Comparison of ENCODE assay signal across 30 cellular contexts in the genomic region with DNA sequence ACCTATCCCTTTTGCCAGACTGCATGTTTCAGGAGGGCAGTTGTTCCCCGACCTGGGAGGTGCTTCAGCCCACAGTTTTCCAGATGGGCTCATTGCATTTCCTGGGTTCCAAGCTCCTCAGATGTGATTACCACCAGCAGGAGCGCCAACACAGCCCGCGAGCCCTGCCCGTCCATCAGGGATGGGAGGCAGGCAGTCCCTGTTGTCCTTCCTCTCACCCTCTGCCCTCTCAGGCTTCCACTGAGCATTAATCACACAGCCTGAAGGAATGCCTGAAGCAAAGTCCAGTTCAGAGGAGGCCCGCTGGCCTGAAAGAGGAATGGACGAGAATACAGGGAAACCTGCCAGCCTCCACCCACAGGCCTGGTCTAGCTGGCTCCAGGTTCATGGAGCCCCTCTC.
"Had no signal": no experiment of that assay in that cellular context is flagged by ENCODE, and none has a peak within 500 bp of the region (broad histone marks: within the 10 kb centered on the region; RNA-seq: fewer than 3 reads in every experiment).

No MANE protein-coding gene starts in this region.

- ATAC-seq: activated CD4-positive, CD25-positive, alpha-beta regulatory T cell treated with anti-CD3 and anti-CD28 coated beads, Interleukin-2, amount 50 U/mL, for 24 hours; activated CD8-positive, alpha-beta T cell treated with anti-CD3 and anti-CD28 coated beads for 36 hours; activated naive CD4-positive, alpha-beta T cell treated with anti-CD3 and anti-CD28 coated beads, Interleukin-2, amount 50 U/mL, for 72 hours; activated naive CD8-positive, alpha-beta T cell treated with anti-CD3 and anti-CD28 coated beads, Interleukin-2, amount 50 U/mL, for 24 hours; activated T-cell treated with anti-CD3 and anti-CD28 coated beads, Interleukin-2, amount 50 U/mL, for 4 hours; Panc1; Right ventricle myocardium inferior had no signal

- H3K36me3 ChIP-seq: MG63 had no signal

- H3K27ac ChIP-seq: VCaP had no signal

- H3K9me3 Mint-ChIP-seq: activated CD8-positive, alpha-beta T cell treated with anti-CD3 and anti-CD28 coated beads for 36 hours; activated naive CD4-positive, alpha-beta T cell treated with anti-CD3 and anti-CD28 coated beads, Interleukin-2, amount 50 U/mL, for 72 hours; activated naive CD8-positive, alpha-beta T cell treated with anti-CD3 and anti-CD28 coated beads, Interleukin-2, amount 50 U/mL, for 24 hours; activated T-cell treated with anti-CD3 and anti-CD28 coated beads, Interleukin-2, amount 50 U/mL, for 4 hours; central memory CD8-positive, alpha-beta T cell had no signal

- H3K36me3 Mint-ChIP-seq: brain had no signal

- DNase-seq: activated CD4-positive, alpha-beta T cell treated with anti-CD3 and anti-CD28 coated beads for 4 hours; activated CD8-positive, alpha-beta T cell treated with anti-CD3 and anti-CD28 coated beads for 36 hours; activated effector memory CD4-positive, alpha-beta T cell treated with anti-CD3 and anti-CD28 coated beads, Interleukin-2, amount 50 U/mL, for 16 hours; activated naive CD4-positive, alpha-beta T cell treated with Interleukin-2 at 50 U/mL for 16 hours; activated naive CD8-positive, alpha-beta T cell treated with anti-CD3 and anti-CD28 coated beads, Interleukin-2, amount 50 U/mL, for 24 hours; activated T-cell treated with anti-CD3 and anti-CD28 coated beads, Interleukin-2, amount 50 U/mL, for 4 hours; amygdala; MG63; MV-4-11; NCI-H1092 treated with DMSO at 0.1 percent for 48 hours; NCI-H1417 treated with DMSO at 0.1 percent for 48 hours; NCI-H1694; NCI-H2029; NCI-H2107; NCI-H2171 treated with DMSO at 0.1 percent for 48 hours; NCI-H226; NCI-H526; NCI-H774; NK-92 treated with Interleukin-12 subunit alpha and Interleukin-12 subunit beta, amount 100 ng/mL, for 24 hours; OCI-M1; RPMI8226; SK-N-SH; T-helper 1 cell had no signal

- H3K4me3 ChIP-seq: MG63 had no signal

- H3K27ac Mint-ChIP-seq: activated CD8-positive, alpha-beta T cell treated with anti-CD3 and anti-CD28 coated beads for 36 hours; activated naive CD4-positive, alpha-beta T cell treated with anti-CD3 and anti-CD28 coated beads, Interleukin-2, amount 50 U/mL, for 72 hours; activated naive CD8-positive, alpha-beta T cell treated with anti-CD3 and anti-CD28 coated beads, Interleukin-2, amount 50 U/mL, for 24 hours had no signal

- H3K4me3 Mint-ChIP-seq: activated CD8-positive, alpha-beta T cell treated with anti-CD3 and anti-CD28 coated beads for 36 hours; activated naive CD8-positive, alpha-beta T cell treated with anti-CD3 and anti-CD28 coated beads, Interleukin-2, amount 50 U/mL, for 24 hours; activated T-cell treated with anti-CD3 and anti-CD28 coated beads, Interleukin-2, amount 50 U/mL, for 4 hours; brain; central memory CD8-positive, alpha-beta T cell had no signal

- H3K9me3 ChIP-seq: MG63 had no signal
